In the genomic region with DNA sequence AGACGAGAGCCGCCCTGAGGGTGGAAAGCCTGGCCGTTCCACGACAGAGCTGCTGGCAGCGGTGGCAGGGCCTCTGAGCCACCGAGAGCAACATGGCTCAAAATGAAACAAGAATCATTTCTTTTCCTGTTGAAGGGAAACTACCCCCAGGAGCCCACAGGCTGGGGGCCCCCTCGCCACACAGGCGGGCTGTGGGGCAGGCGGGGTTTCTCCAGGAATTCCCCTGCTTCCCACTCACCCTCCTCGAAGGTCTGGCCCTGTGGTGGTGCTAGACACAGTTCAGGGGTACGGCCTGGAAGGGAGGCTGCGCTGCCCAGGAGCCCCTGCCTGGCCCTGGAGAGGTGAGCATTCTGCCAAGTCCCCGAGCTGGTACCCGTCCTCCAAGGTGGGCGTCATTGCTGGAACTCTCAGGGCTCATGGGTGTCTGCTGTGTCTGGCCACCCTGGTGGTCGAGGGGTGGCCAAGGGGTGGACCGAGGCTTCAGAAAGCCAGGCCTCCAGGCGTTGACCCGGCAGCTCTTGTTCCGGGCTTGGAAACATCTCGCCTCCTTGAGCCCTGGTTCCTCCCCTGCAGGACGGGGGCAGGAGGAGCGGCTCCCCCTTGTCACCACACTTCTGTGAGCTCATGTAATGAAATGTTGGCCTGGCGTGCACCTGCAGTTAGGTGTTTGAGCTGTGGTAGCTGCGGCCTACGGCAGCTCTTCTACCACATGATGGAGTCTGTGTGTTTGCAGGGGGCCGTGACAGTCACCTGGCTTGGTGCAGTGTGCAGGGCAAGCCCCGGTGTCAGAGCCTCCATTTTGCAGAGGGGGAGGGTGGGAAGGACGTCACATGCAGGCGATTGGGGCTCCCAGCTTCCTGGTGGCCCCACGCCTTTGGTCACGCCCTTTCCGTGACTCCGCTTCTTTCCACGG, we compare ENCODE assay signal across 9 cellular contexts.
DNase-seq lines count a peak whose midpoint lies in the region; ATAC-seq, FAIRE-seq and TF ChIP-seq lines count a peak whose summit lies in the region.
"Had no signal": no experiment of that assay in that cellular context is flagged by ENCODE, and none has a peak within 500 bp of the region (broad histone marks: within the 10 kb centered on the region; RNA-seq: fewer than 3 reads in every experiment).

No MANE protein-coding gene starts in this region.

- no peak overlapping the region for H3K4me3 ChIP-seq in body of pancreas
- H3K4me3 ChIP-seq: lung had no signal

- no peaks in the 10 kb centered on the region for H3K36me3 Mint-ChIP-seq in activated T-cell treated with anti-CD3 and anti-CD28 coated beads, Interleukin-2, amount 50 U/mL, for 4 hours (ENCODE audit: insufficient read depth)

- peak; percentile 89 for FAIRE-seq in GM19239 (lab: Jason Lieb, UNC)

- H3K36me3 ChIP-seq in body of pancreas (replicated peaks in 1 of 2; ENCODE audit: insufficient read depth in 1 of 2, low read depth in 2 of 2): no peaks in the 10 kb centered on the region

- H3K4me1 Mint-ChIP-seq in activated T-cell treated with anti-CD3 and anti-CD28 coated beads, Interleukin-2, amount 50 U/mL, for 4 hours (ENCODE audit: low read depth): peaks cover 65% of the 10 kb centered on the region

- WGBS in body of pancreas, 2 donors: 75 to 76% methylated on average over 25 to 31 of the region's 35 CpGs

- ATAC-seq in HG03342 (IDR thresholded peaks at IDR 0.05; ENCODE audit: unreplicated experiment) (peak; percentile 38), body of pancreas (no peak)
- peak; percentile 78 to 80 for ATAC-seq in activated T-cell treated with anti-CD3 and anti-CD28 coated beads, Interleukin-2, amount 50 U/mL, for 4 hours

- H3K4me3 Mint-ChIP-seq in activated T-cell treated with anti-CD3 and anti-CD28 coated beads, Interleukin-2, amount 50 U/mL, for 4 hours: peak overlapping the region; percentile 79

- peak overlapping the region in 1 of 4 donors; percentile 32 for H3K27ac ChIP-seq in body of pancreas

- H3K9me3 ChIP-seq in body of pancreas: no peaks in the 10 kb centered on the region

- peaks cover 5% of the 10 kb centered on the region for H3K9me3 Mint-ChIP-seq in activated T-cell treated with anti-CD3 and anti-CD28 coated beads, Interleukin-2, amount 50 U/mL, for 4 hours

- H3K4me1 ChIP-seq in body of pancreas: peaks cover 62% of the 10 kb centered on the region

- H3K27me3 Mint-ChIP-seq in activated T-cell treated with anti-CD3 and anti-CD28 coated beads, Interleukin-2, amount 50 U/mL, for 4 hours (ENCODE audit: low read depth): no peaks in the 10 kb centered on the region

- DNase-seq in GM19239 (ENCODE audit: insufficient read length, low spot score) (peak; percentile 68), kidney glomerular epithelial cell (lab: John Stamatoyannopoulos, UW) (no peak), body of pancreas (no peak), A172 (ENCODE audit: low spot score) (no peak), anterior cingulate cortex (lab: John Stamatoyannopoulos, UW) (no peak)
- peak; percentile 57 for DNase-seq in activated T-cell treated with anti-CD3 and anti-CD28 coated beads, Interleukin-2, amount 50 U/mL, for 4 hours
- peak; percentile 61 to 77 (median 73) for DNase-seq in stimulated activated CD4-positive, alpha-beta T cell treated with anti-CD3 and anti-CD28 coated beads, Interleukin-12 subunit alpha, Interleukin-12 subunit beta, amount 100 ng/mL, for 48 hours (ENCODE audit: low read depth in 2 of 3, low spot score in 1 of 3)

- no peaks in the 10 kb centered on the region for H3K27me3 ChIP-seq in body of pancreas

- TF ChIP-seq POLR2A in body of pancreas (IDR thresholded peaks at IDR 0.05): no peak

- TF ChIP-seq CTCF in body of pancreas (IDR thresholded peaks at IDR 0.05): no peak

- intact Hi-C loops in body of pancreas (cut with DNase I): no loop called here

Comparison
In these comparisons a context has a peak if more than half of its experiments do, and no peak if none do; other contexts are left out.
1. DNase-seq: peak in GM19239 (single experiment), activated T-cell treated with anti-CD3 and anti-CD28 coated beads, Interleukin-2, amount 50 U/mL, for 4 hours (single experiment) and stimulated activated CD4-positive, alpha-beta T cell treated with anti-CD3 and anti-CD28 coated beads, Interleukin-12 subunit alpha, Interleukin-12 subunit beta, amount 100 ng/mL, for 48 hours (3 of 3); none in kidney glomerular epithelial cell (single experiment), body of pancreas (0 of 4), A172 (single experiment) and anterior cingulate cortex (0 of 58).